ENCODE assay signal across 21 cellular contexts in genomic region chr14:85159726-85160125, GRCh38.
A peak's percentile ranks its signal among the peaks of the same experiment; 100 is the strongest.
DNase-seq lines count a peak whose midpoint lies in the region; FAIRE-seq and TF ChIP-seq lines count a peak whose summit lies in the region.
"Had no signal": no experiment of that assay in that cellular context is flagged by ENCODE, and none has a peak within 500 bp of the region (broad histone marks: within the 10 kb centered on the region; RNA-seq: fewer than 3 reads in every experiment).

No MANE protein-coding gene starts in this region.

- no peaks in the 10 kb centered on the region for H3K4me1 Mint-ChIP-seq in endodermal cell
- H3K4me1 Mint-ChIP-seq: B cell; CD4-positive, CD25-positive, alpha-beta regulatory T cell; GM23338 had no signal

- H3K36me3 ChIP-seq in endothelial cell of umbilical vein (ENCODE audit: control insufficient read depth in 2 of 2, extremely low read depth in 1 of 2, insufficient read depth in 2 of 2, low read length in 2 of 2), result no peaks in the 10 kb centered on the region
- no peaks in the 10 kb centered on the region for H3K36me3 ChIP-seq in endodermal cell (ENCODE audit: control insufficient read depth, insufficient read depth, low read length)
- H3K36me3 ChIP-seq: BLaER1, HAP-1 had no signal

- H2AFZ ChIP-seq in endothelial cell of umbilical vein (ENCODE audit: low read depth, low read length), result no peak overlapping the region
- H2AFZ ChIP-seq: GM23338 had no signal

- no peak overlapping the region for H3K4me3 ChIP-seq in astrocyte of the spinal cord (ENCODE audit: low read depth, low read length)
- H3K4me3 ChIP-seq in endothelial cell of umbilical vein (replicated peaks in 1 of 3; ENCODE audit: insufficient read depth in 1 of 3, low read depth in 1 of 3, low read length in 3 of 3), result no peak overlapping the region
- H3K4me3 ChIP-seq in endodermal cell (ENCODE audit: low read length), result no peak overlapping the region
- H3K4me3 ChIP-seq: BLaER1, GM23338, HAP-1 had no signal

- no peak overlapping the region for H3K4me3 Mint-ChIP-seq in endodermal cell
- H3K4me3 Mint-ChIP-seq: B cell; CD4-positive, CD25-positive, alpha-beta regulatory T cell; CD8-positive, alpha-beta T cell; GM23338; HFFc6 had no signal

- no peak overlapping the region for H3K27ac Mint-ChIP-seq in endodermal cell
- H3K27ac Mint-ChIP-seq: B cell; CD4-positive, CD25-positive, alpha-beta regulatory T cell; CD8-positive, alpha-beta T cell; GM23338; HFFc6 had no signal

- TF ChIP-seq POLR2A in endothelial cell of umbilical vein (IDR thresholded peaks at IDR 0.05; ENCODE audit: low read depth, low read length), result no peak

- in situ Hi-C loops in astrocyte of the spinal cord (cut with HindIII; ENCODE audit: low sequenced_read_pairs), result no loop called here

- H3K4me1 ChIP-seq in endothelial cell of umbilical vein (ENCODE audit: control insufficient read depth, extremely low read depth, insufficient read depth, low read length) (no peaks in the 10 kb centered on the region), endodermal cell (ENCODE audit: control insufficient read depth, insufficient read depth, low read length) (no peaks in the 10 kb centered on the region)
- H3K4me1 ChIP-seq: BLaER1, Caco-2, HAP-1 had no signal

- H3K9me3 ChIP-seq in endothelial cell of umbilical vein (replicated peaks; ENCODE audit: control insufficient read depth, insufficient read depth, low read length) (no peaks in the 10 kb centered on the region), endodermal cell (ENCODE audit: control insufficient read depth, low read length) (peaks cover 36% of the 10 kb centered on the region)
- H3K9me3 ChIP-seq: BLaER1, Caco-2, HAP-1 had no signal

- H3K9ac ChIP-seq in endothelial cell of umbilical vein (replicated peaks; ENCODE audit: extremely low read depth, insufficient read depth, low read length), result no peak overlapping the region
- no peak overlapping the region for H3K9ac ChIP-seq in endodermal cell (ENCODE audit: extremely low read depth, low read length, poor library complexity, severe bottlenecking)
- H3K9ac ChIP-seq: BLaER1 had no signal

- H3K27me3 ChIP-seq in endothelial cell of umbilical vein (ENCODE audit: control insufficient read depth in 2 of 2, insufficient read depth in 2 of 2, low read length in 2 of 2) (no peaks in the 10 kb centered on the region), endodermal cell (ENCODE audit: control insufficient read depth, insufficient read depth, low read length, poor library complexity, severe bottlenecking) (no peaks in the 10 kb centered on the region)
- H3K27me3 ChIP-seq: BLaER1 had no signal

- no peaks in the 10 kb centered on the region for H3K79me2 ChIP-seq in endothelial cell of umbilical vein (ENCODE audit: control insufficient read depth, insufficient read depth, low read length)

- TF ChIP-seq CTCF in astrocyte of the spinal cord (IDR thresholded peaks at IDR 0.05; ENCODE audit: low read depth, low read length) (no peak), endothelial cell of umbilical vein (IDR thresholded peaks at IDR 0.05; ENCODE audit: extremely low read depth in 1 of 2, insufficient read depth in 1 of 2, low read depth in 1 of 2, low read length in 2 of 2) (no peak), endodermal cell (conservative IDR thresholded peaks at IDR 0.05) (no peak)

- POLR2A ChIA-PET in endothelial cell of umbilical vein (lab: Charles Lee), result no interaction called here

- CTCF ChIA-PET in endothelial cell of umbilical vein (lab: Charles Lee), result no interaction called here

- no peaks in the 10 kb centered on the region for H3K36me3 Mint-ChIP-seq in endodermal cell (ENCODE audit: low read depth)
- H3K36me3 Mint-ChIP-seq: CD4-positive, CD25-positive, alpha-beta regulatory T cell; CD8-positive, alpha-beta T cell had no signal

- no peaks in the 10 kb centered on the region for H3K9me1 ChIP-seq in endothelial cell of umbilical vein (replicated peaks; ENCODE audit: control insufficient read depth, extremely low read depth, insufficient read depth, low read length)

- DNase-seq in DMS79 (lab: John Stamatoyannopoulos, UW), result peak; percentile 82
- DNase-seq in astrocyte of the spinal cord (ENCODE audit: low read depth, low spot score), result peak; percentile 11
- peak; percentile 57 for DNase-seq in endothelial cell of umbilical vein (ENCODE audit: low read depth, low spot score)
- DNase-seq in NCI-H2171 (lab: John Stamatoyannopoulos, UW), result no peak
- no peak for DNase-seq in endodermal cell
- no peak for DNase-seq in hippocampal formation (lab: John Stamatoyannopoulos, UW)
- DNase-seq: Caco-2; CD4-positive, CD25-positive, alpha-beta regulatory T cell; CD8-positive, alpha-beta T cell; DMS153; GF-D8; HFFc6 had no signal

- H3K4me2 ChIP-seq in endothelial cell of umbilical vein (ENCODE audit: insufficient read depth, low read length), result no peak overlapping the region
- H3K4me2 ChIP-seq: BLaER1, GM23338 had no signal

- intact Hi-C loops in endothelial cell of umbilical vein (cut with micrococcal nuclease), result no loop called here

- peaks cover 23% of the 10 kb centered on the region for H3K9me3 Mint-ChIP-seq in endodermal cell
- H3K9me3 Mint-ChIP-seq: HFFc6 had no signal

- no peak for FAIRE-seq in endothelial cell of umbilical vein (lab: Jason Lieb, UNC)
- FAIRE-seq: GM12891, GM18507, H54 had no signal

- BruUV-seq in endothelial cell of umbilical vein (replicated peaks; lab: Mats Ljungman, UMichigan), result no TSS peak

- H4K20me1 ChIP-seq in endothelial cell of umbilical vein (replicated peaks; ENCODE audit: control insufficient read depth, extremely low read depth, insufficient read depth, low read length), result no peaks in the 10 kb centered on the region
- H4K20me1 ChIP-seq: BLaER1 had no signal

- H3K27me3 Mint-ChIP-seq in endodermal cell (ENCODE audit: insufficient read depth), result no peaks in the 10 kb centered on the region
- H3K27me3 Mint-ChIP-seq: B cell; CD4-positive, CD25-positive, alpha-beta regulatory T cell had no signal

- H3K27ac ChIP-seq in endothelial cell of umbilical vein (ENCODE audit: insufficient read depth, low read depth, low read length) (no peak overlapping the region), endodermal cell (ENCODE audit: low read depth, low read length) (no peak overlapping the region)
- H3K27ac ChIP-seq: 22Rv1, BLaER1, C4-2B had no signal

- dilution Hi-C loops in endothelial cell of umbilical vein (cut with MboI; ENCODE audit: extremely low pct_ligation_motif_present, low sequenced_read_pairs), result no loop called here

TF ChIP-seq in endothelial cell of umbilical vein, 7 proteins besides CTCF, POLR2A, EP300 and RAD21:
- TF ChIP-seq MAX (IDR thresholded peaks at IDR 0.05; ENCODE audit: insufficient read depth, insufficient read length), result no peak
- no peak for TF ChIP-seq EZH2 (IDR thresholded peaks at IDR 0.05; ENCODE audit: borderline replicate concordance, low read depth, low read length, severe bottlenecking)
- TF ChIP-seq JUN (IDR thresholded peaks at IDR 0.05; ENCODE audit: borderline replicate concordance, insufficient read depth, insufficient read length, low read depth), result no peak
- TF ChIP-seq POLR2AphosphoS5 (IDR thresholded peaks at IDR 0.05; ENCODE audit: insufficient read depth, low read depth, low read length), result no peak
- no peak for TF ChIP-seq FOS (IDR thresholded peaks at IDR 0.05; ENCODE audit: borderline replicate concordance, insufficient read depth, low read length)
- no peak for TF ChIP-seq GATA2 (IDR thresholded peaks at IDR 0.05; ENCODE audit: insufficient read depth, insufficient read length, low read depth, low read length)
- TF ChIP-seq MYC (IDR thresholded peaks at IDR 0.05; ENCODE audit: low read depth, low read length), result no peak

Comparison
In these comparisons a context has a peak if more than half of its experiments do, and no peak if none do; other contexts are left out.
1. DNase-seq: peak in DMS79 (single experiment), astrocyte of the spinal cord (single experiment) and endothelial cell of umbilical vein (single experiment); none in NCI-H2171 (single experiment), endodermal cell (single experiment) and hippocampal formation (0 of 2).